Comparison of ENCODE assay signal across 16 cellular contexts in the genomic region with DNA sequence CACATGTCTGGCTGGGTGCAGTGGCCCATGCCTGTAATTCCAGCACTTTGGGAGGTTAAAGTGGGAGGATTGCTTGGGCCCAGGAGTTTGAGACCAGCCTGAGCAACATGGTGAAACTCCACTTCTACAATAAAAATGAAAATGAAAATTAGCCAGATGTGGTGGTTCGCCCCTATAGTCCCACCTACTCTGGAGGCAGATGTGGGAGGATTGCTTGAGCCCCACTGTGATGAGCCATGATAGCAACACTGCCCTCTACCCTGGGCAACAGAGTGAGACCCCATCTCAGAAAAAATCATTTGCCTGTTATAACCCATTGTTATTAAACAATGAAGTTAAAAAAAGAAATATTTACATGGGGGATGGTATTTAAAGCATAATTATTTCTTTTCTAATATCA.
DNase-seq lines count a peak whose midpoint lies in the region; ATAC-seq, FAIRE-seq and TF ChIP-seq lines count a peak whose summit lies in the region.
"Had no signal": no experiment of that assay in that cellular context is flagged by ENCODE, and none has a peak within 500 bp of the region (broad histone marks: within the 10 kb centered on the region; RNA-seq: fewer than 3 reads in every experiment).

No MANE protein-coding gene starts in this region.

- H3K4me1 ChIP-seq in left ventricle myocardium inferior (peaks cover 18% of the 10 kb centered on the region), right cardiac atrium (ENCODE audit: control insufficient read depth, insufficient read depth, low read length) (no peaks in the 10 kb centered on the region), GM12878 (ENCODE audit: control insufficient read depth, insufficient read depth, low read length) (no peaks in the 10 kb centered on the region), right lobe of liver (peaks cover 0 to 5% (median 0%) of the 10 kb centered on the region in 4 donors), Karpas-422 (ENCODE audit: low read length) (no peaks in the 10 kb centered on the region)

- no peaks in the 10 kb centered on the region for H3K9me2 ChIP-seq in Karpas-422 (replicated peaks; ENCODE audit: insufficient read depth, low read length)

- H3K9ac ChIP-seq in GM12878 (ENCODE audit: control insufficient read depth, insufficient read depth, low read length) (no peak overlapping the region), Karpas-422 (ENCODE audit: low read length) (no peak overlapping the region)

- H3K27ac ChIP-seq in left ventricle myocardium inferior (replicated peaks): peak overlapping the region; percentile 65
- H3K27ac ChIP-seq in right cardiac atrium (ENCODE audit: low read length): no peak overlapping the region
- H3K27ac ChIP-seq in GM12878 (ENCODE audit: control insufficient read depth, insufficient read depth): no peak overlapping the region
- H3K27ac ChIP-seq in right lobe of liver: peak overlapping the region; percentile 59 to 68 (median 59)
- H3K27ac ChIP-seq in Karpas-422 (ENCODE audit: low read length): no peak overlapping the region
- H3K27ac ChIP-seq: 22Rv1 had no signal

- SMC1A ChIA-PET in GM12878 (lab: Charles Lee; ENCODE audit: uncharacterized antibody, unreplicated experiment): interaction anchor here (1.2 kb wide), 1 partner anchor 19 kb away, joined by 3 read pairs; no protein-coding TSS in a partner anchor

- H3K27ac Mint-ChIP-seq in activated CD4-positive, alpha-beta T cell treated with anti-CD3 and anti-CD28 coated beads, Interleukin-2, amount 10 ng/mL, durations not matched to agents 24 days and 14 days: no peak overlapping the region

- POLR2A ChIA-PET in GM12878 (lab: Charles Lee): no interaction called here

- H2AFZ ChIP-seq in GM12878 (ENCODE audit: control insufficient read depth, low read depth, low read length): no peak overlapping the region
- H2AFZ ChIP-seq in Karpas-422 (ENCODE audit: low read length): no peak overlapping the region

- RAD21 ChIA-PET in GM12878 (lab: Charles Lee; ENCODE audit: unreplicated experiment): interaction anchor here (1.7 kb wide), 1 partner anchor 386 kb away, joined by 3 read pairs; no protein-coding TSS in a partner anchor

- intact Hi-C loops in left ventricle myocardium inferior (cut with micrococcal nuclease) (no loop called here), right cardiac atrium (cut with DNase I) (no loop called here), GM12878 (cut with micrococcal nuclease; ENCODE audit: unreplicated experiment) (no loop called here), right lobe of liver (cut with DNase I) (no loop called here)
- intact Hi-C loops in activated CD4-positive, alpha-beta T cell treated with anti-CD3 and anti-CD28 coated beads, Interleukin-2, amount 10 ng/mL, durations not matched to agents 24 days and 14 days (cut with micrococcal nuclease): no loop called here

- H3K36me3 ChIP-seq in left ventricle myocardium inferior (no peaks in the 10 kb centered on the region), GM12878 (ENCODE audit: control insufficient read depth in 2 of 2, insufficient read depth in 2 of 2, low read length in 1 of 2) (no peaks in the 10 kb centered on the region), right lobe of liver (no peaks in the 10 kb centered on the region), MG63 (no peaks in the 10 kb centered on the region), Karpas-422 (ENCODE audit: insufficient read depth, low read length) (no peaks in the 10 kb centered on the region)

- H4K20me1 ChIP-seq in GM12878 (ENCODE audit: control insufficient read depth, insufficient read depth): no peaks in the 10 kb centered on the region
- H4K20me1 ChIP-seq in Karpas-422 (ENCODE audit: insufficient read depth, low read depth, low read length): no peaks in the 10 kb centered on the region

- 92% methylated on average over 1 of the region's 1 CpG for WGBS in right cardiac atrium
- 37% methylated on average over 1 of the region's 1 CpG for WGBS in GM12878 (ENCODE audit: insufficient coverage, insufficient replicate concordance, low lambda C conversion rate, missing lambda C conversion rate)
- WGBS in right lobe of liver (ENCODE audit: insufficient coverage, low coverage, low lambda C conversion rate, missing lambda C conversion rate): 100% methylated on average over 1 of the region's 1 CpG

- TF ChIP-seq CTCF in left ventricle myocardium inferior (IDR thresholded peaks at IDR 0.05; ENCODE audit: borderline replicate concordance) (no peak), GM12878 (IDR thresholded peaks at IDR 0.05 in 2 of 3, conservative IDR thresholded peaks at IDR 0.05 in 1 of 3; ENCODE audit: control insufficient read depth in 2 of 3, extremely low read depth in 1 of 3, insufficient read depth in 1 of 3, low read depth in 3 of 3, low read length in 3 of 3) (no peak), right lobe of liver (IDR thresholded peaks at IDR 0.05) (no peak)

- no peak for TF ChIP-seq RAD21 in GM12878 (IDR thresholded peaks at IDR 0.05; ENCODE audit: insufficient read depth, low read depth, low read length)

- peaks cover 13% of the 10 kb centered on the region for H3K4me1 Mint-ChIP-seq in activated CD4-positive, alpha-beta T cell treated with anti-CD3 and anti-CD28 coated beads, Interleukin-2, amount 10 ng/mL, durations not matched to agents 24 days and 14 days

- H3K9me3 ChIP-seq in left ventricle myocardium inferior (replicated peaks) (no peaks in the 10 kb centered on the region), right cardiac atrium (ENCODE audit: control insufficient read depth, low read length) (no peaks in the 10 kb centered on the region), GM12878 (replicated peaks; ENCODE audit: control insufficient read depth, insufficient read depth, low read length) (no peaks in the 10 kb centered on the region; the same call in 2 of the 3 replicates), right lobe of liver (no peaks in the 10 kb centered on the region), MG63 (no peaks in the 10 kb centered on the region; the same call in 1 of the 2 replicates), Karpas-422 (ENCODE audit: low read length) (no peaks in the 10 kb centered on the region)

- H3K27me3 Mint-ChIP-seq in activated CD4-positive, alpha-beta T cell treated with anti-CD3 and anti-CD28 coated beads, Interleukin-2, amount 10 ng/mL, durations not matched to agents 24 days and 14 days: no peaks in the 10 kb centered on the region

- ATAC-seq in right cardiac atrium (no peak), GM12878 (peak; percentile 47), right lobe of liver (no peak)

- H3K27me3 ChIP-seq in left ventricle myocardium inferior (ENCODE audit: low read depth): no peaks in the 10 kb centered on the region
- H3K27me3 ChIP-seq in right cardiac atrium (ENCODE audit: control insufficient read depth, insufficient read depth): no peaks in the 10 kb centered on the region
- H3K27me3 ChIP-seq in GM12878 (replicated peaks in 1 of 2; ENCODE audit: control insufficient read depth in 2 of 2, insufficient read depth in 2 of 2, low read length in 1 of 2): no peaks in the 10 kb centered on the region
- no peaks in the 10 kb centered on the region for H3K27me3 ChIP-seq in right lobe of liver
- no peaks in the 10 kb centered on the region for H3K27me3 ChIP-seq in MG63
- H3K27me3 ChIP-seq in Karpas-422 (ENCODE audit: low read length): no peaks in the 10 kb centered on the region

- no peak for TF ChIP-seq EP300 in GM12878 (IDR thresholded peaks at IDR 0.05; ENCODE audit: borderline replicate concordance in 1 of 2, control insufficient read depth in 1 of 2, low read depth in 2 of 2, low read length in 2 of 2)

- H3K79me2 ChIP-seq in GM12878 (ENCODE audit: control insufficient read depth, insufficient read depth, low read length) (no peaks in the 10 kb centered on the region), Karpas-422 (ENCODE audit: low read length) (no peaks in the 10 kb centered on the region)

- no peaks in the 10 kb centered on the region for H3K36me3 Mint-ChIP-seq in activated CD4-positive, alpha-beta T cell treated with anti-CD3 and anti-CD28 coated beads, Interleukin-2, amount 10 ng/mL, durations not matched to agents 24 days and 14 days (ENCODE audit: low read depth)

- in situ Hi-C loops in GM12878 (cut with MboI): no loop called here

- no peak for FAIRE-seq in GM12878 (lab: Jason Lieb, UNC)
- no peak for FAIRE-seq in RCC 7860 (lab: Jason Lieb, UNC)

- H3K4me3 ChIP-seq in left ventricle myocardium inferior: no peak overlapping the region
- H3K4me3 ChIP-seq in right cardiac atrium (ENCODE audit: low read length): no peak overlapping the region
- H3K4me3 ChIP-seq in GM12878: no peak overlapping the region
- no peak overlapping the region for H3K4me3 ChIP-seq in right lobe of liver
- no peak overlapping the region for H3K4me3 ChIP-seq in MG63
- H3K4me3 ChIP-seq in Karpas-422 (ENCODE audit: low read length): no peak overlapping the region

- DNase-seq in left ventricle myocardium inferior (no peak), right cardiac atrium (no peak), GM12878 (ENCODE audit: low read depth, low spot score) (no peak), right lobe of liver (no peak), RCC 7860 (ENCODE audit: low spot score) (no peak), MG63 (no peak), Karpas-422 (no peak)
- no peak for DNase-seq in activated CD4-positive, alpha-beta T cell treated with anti-CD3 and anti-CD28 coated beads, Interleukin-2, amount 10 ng/mL, durations not matched to agents 24 days and 14 days
- DNase-seq: activated CD4-positive, alpha-beta T cell treated with anti-CD3 and anti-CD28 coated beads, Interleukin-2, amount 50 U/mL, for 4 hours; amygdala; central memory CD4-positive, alpha-beta T cell; NCI-H1417; NCI-H524 treated with DMSO at 0.1 percent for 48 hours; SHP77 treated with DMSO at 0.1 percent for 48 hours; T-helper 1 cell had no signal

- H3K4me2 ChIP-seq in GM12878 (ENCODE audit: control insufficient read depth, insufficient read depth) (no peak overlapping the region), Karpas-422 (ENCODE audit: low read depth, low read length, poor library complexity, severe bottlenecking) (no peak overlapping the region)

- no peak overlapping the region for H3K4me3 Mint-ChIP-seq in activated CD4-positive, alpha-beta T cell treated with anti-CD3 and anti-CD28 coated beads, Interleukin-2, amount 10 ng/mL, durations not matched to agents 24 days and 14 days

- peaks cover 5% of the 10 kb centered on the region for H3K9me3 Mint-ChIP-seq in activated CD4-positive, alpha-beta T cell treated with anti-CD3 and anti-CD28 coated beads, Interleukin-2, amount 10 ng/mL, durations not matched to agents 24 days and 14 days

- TF ChIP-seq POLR2A in GM12878 (IDR thresholded peaks at IDR 0.05; ENCODE audit: low read depth, low read length): no peak
- TF ChIP-seq POLR2A in right lobe of liver (IDR thresholded peaks at IDR 0.05): no peak

- BruUV-seq in GM12878 (replicated peaks; lab: Mats Ljungman, UMichigan): no TSS peak

- CTCF ChIA-PET in GM12878 (lab: Yijun Ruan, JAX): no interaction called here

TF ChIP-seq in GM12878, 131 proteins besides CTCF, POLR2A, EP300 and RAD21 (continues in another document):
- TF ChIP-seq RCOR1 (conservative IDR thresholded peaks at IDR 0.05; ENCODE audit: low read depth, low read length): no peak
- no peak for TF ChIP-seq CBX5 (IDR thresholded peaks at IDR 0.05; ENCODE audit: low read depth)
- no peak for TF ChIP-seq CBX3 (IDR thresholded peaks at IDR 0.05; ENCODE audit: borderline replicate concordance, low read depth)
- no peak for TF ChIP-seq GABPA (IDR thresholded peaks at IDR 0.05; ENCODE audit: low read depth)

Comparison
In these comparisons a context has a peak if more than half of its experiments do, and no peak if none do; other contexts are left out.
1. H3K27ac ChIP-seq: peak in left ventricle myocardium inferior (single experiment) and right lobe of liver (3 of 3); none in right cardiac atrium (single experiment), GM12878 (single experiment) and Karpas-422 (single experiment).